ENCODE assay signal across 17 cellular contexts in the genomic region with DNA sequence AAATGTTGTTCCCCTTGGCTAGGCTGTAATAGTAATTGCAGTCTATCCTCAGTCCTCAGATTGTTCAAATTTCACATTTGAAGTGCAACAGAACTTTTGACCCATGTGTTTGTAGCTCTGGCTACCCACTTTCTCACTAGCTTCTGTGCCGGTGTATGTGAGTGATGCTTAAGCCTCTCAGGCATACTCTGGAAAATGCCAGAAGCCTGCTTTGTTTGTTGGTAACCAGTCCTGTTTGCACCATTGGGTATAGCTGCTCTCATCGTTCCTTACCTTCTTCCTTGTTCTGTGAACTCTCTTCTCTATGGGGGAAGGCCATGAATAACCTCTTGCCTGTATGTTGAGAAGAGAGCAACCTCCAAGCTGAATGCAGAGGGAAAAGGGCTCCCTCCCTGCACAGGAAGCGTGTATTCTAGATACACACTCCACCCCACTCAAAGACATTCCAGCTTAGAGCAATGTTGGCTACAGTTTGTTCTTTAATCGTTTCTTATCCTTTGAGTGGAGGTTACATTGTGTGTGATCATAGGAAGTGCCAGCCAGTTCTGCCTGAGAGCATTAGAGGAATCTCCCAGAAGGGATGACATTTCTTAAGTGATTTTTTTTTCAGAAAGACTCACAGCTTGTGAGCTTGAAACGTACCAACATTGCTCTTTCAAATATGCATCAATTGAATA. TPM values are rescaled to one million over a fixed set of nuclear protein-coding genes. Genes with fewer than 3 reads are reported as not detected.
DNase-seq lines count a peak whose midpoint lies in the region; ATAC-seq and TF ChIP-seq lines count a peak whose summit lies in the region.
"Had no signal": no experiment of that assay in that cellular context is flagged by ENCODE, and none has a peak within 500 bp of the region (broad histone marks: within the 10 kb centered on the region; RNA-seq: fewer than 3 reads in every experiment).

No MANE protein-coding gene starts in this region.

- H3K36me3 Mint-ChIP-seq in WTC11, result no peaks in the 10 kb centered on the region
- peaks cover under 1 to 8% (median 5%) of the 10 kb centered on the region in 3 donors for H3K36me3 Mint-ChIP-seq in immature natural killer cell

- H3K79me2 ChIP-seq in neural cell (replicated peaks; ENCODE audit: insufficient read depth, low read length), result no peaks in the 10 kb centered on the region

- no peaks in the 10 kb centered on the region for H3K36me3 ChIP-seq in neural cell (ENCODE audit: insufficient read depth, low read length)

- TF ChIP-seq RAD21 in neural cell (conservative IDR thresholded peaks at IDR 0.05), result no peak

- no peak for ATAC-seq in WTC11
- no peak for ATAC-seq in HG02885 (IDR thresholded peaks at IDR 0.05; ENCODE audit: poor library complexity, unreplicated experiment)
- ATAC-seq in GM18519 (IDR thresholded peaks at IDR 0.05; ENCODE audit: low FRiP score, unreplicated experiment), result no peak
- ATAC-seq: A549 had no signal

- in situ Hi-C loops in Caki2 (cut with HindIII; ENCODE audit: low pct_unique_long_range_greater_than_20kb, low sequenced_read_pairs), result no loop called here

- no peak overlapping the region for H3K27ac ChIP-seq in neural cell (ENCODE audit: low read length)
- H3K27ac ChIP-seq: A549, HL-60 had no signal

- CTCF ChIA-PET in WTC11 (lab: Charles Lee), result interaction anchor here (1.0 kb wide), 1 partner anchor 38 kb away, joined by 3 read pairs; no protein-coding TSS in a partner anchor

- H3K27ac Mint-ChIP-seq in WTC11 (peak overlapping the region; percentile 65; the same call in 1 of the 2 replicates), immature natural killer cell (peak overlapping the region in 4 of 6 donors; percentile 22 to 64 (median 44))

- no peaks in the 10 kb centered on the region for H3F3A ChIP-seq in neural cell (ENCODE audit: insufficient read depth, low read length, poor library complexity, severe bottlenecking)

- TF ChIP-seq EP300 in neural cell (conservative IDR thresholded peaks at IDR 0.05; ENCODE audit: poor library complexity, severe bottlenecking), result no peak

- H3K4me1 Mint-ChIP-seq in WTC11, result peaks cover 5% of the 10 kb centered on the region
- peaks cover 0 to 14% of the 10 kb centered on the region in 2 donors for H3K4me1 Mint-ChIP-seq in immature natural killer cell

- no peaks in the 10 kb centered on the region for H3K9me3 ChIP-seq in neural cell (ENCODE audit: low read length)
- H3K9me3 ChIP-seq: A549, Caco-2 had no signal

- H3K9me2 ChIP-seq in neural cell (ENCODE audit: insufficient read depth, low read length), result no peaks in the 10 kb centered on the region

- H3K4me3 Mint-ChIP-seq in WTC11 (no peak overlapping the region), immature natural killer cell (no peak overlapping the region)

- no peak overlapping the region for H3K4me2 ChIP-seq in neural cell (ENCODE audit: low read length)
- H3K4me2 ChIP-seq: A549 had no signal

- H3K4me3 ChIP-seq in neural cell (ENCODE audit: low read length), result no peak overlapping the region
- H3K4me3 ChIP-seq: A549 had no signal

- TF ChIP-seq CTCF in WTC11 (IDR thresholded peaks at IDR 0.05) (no peak), neural cell (IDR thresholded peaks at IDR 0.05; ENCODE audit: poor library complexity, severe bottlenecking) (no peak)

- no peaks in the 10 kb centered on the region for H4K20me1 ChIP-seq in neural cell (ENCODE audit: insufficient read depth)

- no peaks in the 10 kb centered on the region for H3K27me3 Mint-ChIP-seq in WTC11 (ENCODE audit: low read depth)
- H3K27me3 Mint-ChIP-seq in immature natural killer cell (ENCODE audit: low read depth in 3 of 3), result no peaks in the 10 kb centered on the region

- H2AFZ ChIP-seq in neural cell (ENCODE audit: low read depth, low read length), result no peak overlapping the region

- POLR2A ChIA-PET in WTC11 (lab: Charles Lee), result interaction anchor here (1.0 kb wide), 1 partner anchor 36 kb away, joined by 3 read pairs; no protein-coding TSS in a partner anchor

- DNase-seq in Caki2 (ENCODE audit: low read depth), result peak; percentile 74
- no peak for DNase-seq in WTC11 (ENCODE audit: low spot score)
- no peak for DNase-seq in immature natural killer cell
- DNase-seq in NCI-H1417 (lab: John Stamatoyannopoulos, UW), result no peak
- no peak for DNase-seq in stimulated activated CD4-positive, alpha-beta T cell treated with anti-CD3 and anti-CD28 coated beads, Interleukin-15, amount 100 ng/mL, for 24 hours
- DNase-seq: Caco-2, DMS79, GOT3, KBM-7, NCI-H1694, NCI-H2107, NCI-H446 had no signal

- H3K27me3 ChIP-seq in neural cell (ENCODE audit: insufficient read depth, low read depth, low read length), result no peaks in the 10 kb centered on the region

- no peak overlapping the region for H3K9ac ChIP-seq in neural cell (ENCODE audit: low read length)

- H3K9me3 Mint-ChIP-seq in WTC11 (no peaks in the 10 kb centered on the region), immature natural killer cell (no peaks in the 10 kb centered on the region)

TF ChIP-seq in WTC11, 78 proteins besides CTCF, POLR2A, EP300 and RAD21 (continues in another document):
- TF ChIP-seq SMAD4 (CRISPR knock-in tag; IDR thresholded peaks at IDR 0.05), result no peak
- TF ChIP-seq NFATC4 (CRISPR knock-in tag; IDR thresholded peaks at IDR 0.05), result no peak
- TF ChIP-seq TP53 (CRISPR knock-in tag; IDR thresholded peaks at IDR 0.05), result no peak
- TF ChIP-seq, protein P1, sequence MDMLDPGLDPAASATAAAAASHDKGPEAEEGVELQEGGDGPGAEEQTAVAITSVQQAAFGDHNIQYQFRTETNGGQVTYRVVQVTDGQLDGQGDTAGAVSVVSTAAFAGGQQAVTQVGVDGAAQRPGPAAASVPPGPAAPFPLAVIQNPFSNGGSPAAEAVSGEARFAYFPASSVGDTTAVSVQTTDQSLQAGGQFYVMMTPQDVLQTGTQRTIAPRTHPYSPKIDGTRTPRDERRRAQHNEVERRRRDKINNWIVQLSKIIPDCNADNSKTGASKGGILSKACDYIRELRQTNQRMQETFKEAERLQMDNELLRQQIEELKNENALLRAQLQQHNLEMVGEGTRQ (CRISPR knock-in tag; IDR thresholded peaks at IDR 0.05), result no peak
- TF ChIP-seq EMX1 (CRISPR knock-in tag; IDR thresholded peaks at IDR 0.05), result no peak
- TF ChIP-seq, protein P2, sequence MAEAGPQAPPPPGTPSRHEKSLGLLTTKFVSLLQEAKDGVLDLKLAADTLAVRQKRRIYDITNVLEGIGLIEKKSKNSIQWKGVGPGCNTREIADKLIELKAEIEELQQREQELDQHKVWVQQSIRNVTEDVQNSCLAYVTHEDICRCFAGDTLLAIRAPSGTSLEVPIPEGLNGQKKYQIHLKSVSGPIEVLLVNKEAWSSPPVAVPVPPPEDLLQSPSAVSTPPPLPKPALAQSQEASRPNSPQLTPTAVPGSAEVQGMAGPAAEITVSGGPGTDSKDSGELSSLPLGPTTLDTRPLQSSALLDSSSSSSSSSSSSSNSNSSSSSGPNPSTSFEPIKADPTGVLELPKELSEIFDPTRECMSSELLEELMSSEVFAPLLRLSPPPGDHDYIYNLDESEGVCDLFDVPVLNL (CRISPR knock-in tag; IDR thresholded peaks at IDR 0.05; ENCODE audit: borderline replicate concordance, low read depth), result no peak

TF ChIP-seq in neural cell, 6 proteins besides CTCF, POLR2A, EP300 and RAD21:
- TF ChIP-seq, protein P3, sequence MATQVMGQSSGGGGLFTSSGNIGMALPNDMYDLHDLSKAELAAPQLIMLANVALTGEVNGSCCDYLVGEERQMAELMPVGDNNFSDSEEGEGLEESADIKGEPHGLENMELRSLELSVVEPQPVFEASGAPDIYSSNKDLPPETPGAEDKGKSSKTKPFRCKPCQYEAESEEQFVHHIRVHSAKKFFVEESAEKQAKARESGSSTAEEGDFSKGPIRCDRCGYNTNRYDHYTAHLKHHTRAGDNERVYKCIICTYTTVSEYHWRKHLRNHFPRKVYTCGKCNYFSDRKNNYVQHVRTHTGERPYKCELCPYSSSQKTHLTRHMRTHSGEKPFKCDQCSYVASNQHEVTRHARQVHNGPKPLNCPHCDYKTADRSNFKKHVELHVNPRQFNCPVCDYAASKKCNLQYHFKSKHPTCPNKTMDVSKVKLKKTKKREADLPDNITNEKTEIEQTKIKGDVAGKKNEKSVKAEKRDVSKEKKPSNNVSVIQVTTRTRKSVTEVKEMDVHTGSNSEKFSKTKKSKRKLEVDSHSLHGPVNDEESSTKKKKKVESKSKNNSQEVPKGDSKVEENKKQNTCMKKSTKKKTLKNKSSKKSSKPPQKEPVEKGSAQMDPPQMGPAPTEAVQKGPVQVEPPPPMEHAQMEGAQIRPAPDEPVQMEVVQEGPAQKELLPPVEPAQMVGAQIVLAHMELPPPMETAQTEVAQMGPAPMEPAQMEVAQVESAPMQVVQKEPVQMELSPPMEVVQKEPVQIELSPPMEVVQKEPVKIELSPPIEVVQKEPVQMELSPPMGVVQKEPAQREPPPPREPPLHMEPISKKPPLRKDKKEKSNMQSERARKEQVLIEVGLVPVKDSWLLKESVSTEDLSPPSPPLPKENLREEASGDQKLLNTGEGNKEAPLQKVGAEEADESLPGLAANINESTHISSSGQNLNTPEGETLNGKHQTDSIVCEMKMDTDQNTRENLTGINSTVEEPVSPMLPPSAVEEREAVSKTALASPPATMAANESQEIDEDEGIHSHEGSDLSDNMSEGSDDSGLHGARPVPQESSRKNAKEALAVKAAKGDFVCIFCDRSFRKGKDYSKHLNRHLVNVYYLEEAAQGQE (IDR thresholded peaks at IDR 0.05; ENCODE audit: borderline replicate concordance), result peak; percentile 54
- TF ChIP-seq EZH2 (IDR thresholded peaks at IDR 0.05; ENCODE audit: borderline replicate concordance, insufficient read depth, low read length, poor library complexity, severe bottlenecking) (no peak), POLR2AphosphoS5 (IDR thresholded peaks at IDR 0.05) (no peak)

RNA-seq across cellular contexts. Expression of a gene that starts 40.5 kb away (rescaled TPM):
- total RNA-seq in Caki2 (2014; rRNA removed; shearing (Covaris generic); ENCODE audit: low replicate concordance), result not detected in 2 replicates
- total RNA-seq in WTC11 (2021), result 1.7 to 2.6 TPM (median 2.2 TPM) in 3 replicates
- polyA plus RNA-seq in immature natural killer cell (under 1 TPM in 1 of 3 donors, not detected in 2; 0.49 TPM), neural cell (0.57 and 0.68 TPM in 2 replicates)
- 1.0 and 1.2 TPM in 2 replicates for polyA minus RNA-seq in neural cell
- total RNA-seq: Caco-2 had no signal
- polyA plus RNA-seq: A549 had no signal

RNA-seq across cellular contexts. Expression of a gene that starts 44.4 kb away (rescaled TPM):
- total RNA-seq in Caki2 (2014; rRNA removed; shearing (Covaris generic); ENCODE audit: low replicate concordance), result 20.6 and 33.3 TPM in 2 replicates
- total RNA-seq in WTC11 (2021), result 7.4 to 9.3 TPM (median 7.9 TPM) in 3 replicates
- polyA plus RNA-seq in immature natural killer cell (10 to 100 TPM; 13.1 to 16.0 (median 13.3) TPM), neural cell (not detected in 2 replicates)
- not detected in 2 replicates for polyA minus RNA-seq in neural cell
